In genomic region chr2:211673054-211673628, GRCh38 we compare ENCODE assay signal across 23 cellular contexts.
DNase-seq lines count a peak whose midpoint lies in the region; ATAC-seq and TF ChIP-seq lines count a peak whose summit lies in the region.
"Had no signal": no experiment of that assay in that cellular context is flagged by ENCODE, and none has a peak within 500 bp of the region (broad histone marks: within the 10 kb centered on the region; RNA-seq: fewer than 3 reads in every experiment).

No MANE protein-coding gene starts in this region.

- no peaks in the 10 kb centered on the region for H3K36me3 ChIP-seq in right atrium auricular region
- H3K36me3 ChIP-seq: BE2C, BLaER1 had no signal

- H3K9me3 ChIP-seq in right atrium auricular region = no peaks in the 10 kb centered on the region
- H3K9me3 ChIP-seq: BE2C, BLaER1 had no signal

- in situ Hi-C loops in GM13977 (cut with MboI; ENCODE audit: low pct_unique_long_range_greater_than_20kb, low sequenced_read_pairs, unreplicated experiment) = no loop called here

- H3K27me3 ChIP-seq in right atrium auricular region = no peaks in the 10 kb centered on the region
- H3K27me3 ChIP-seq: BE2C, BLaER1 had no signal

- peak; percentile 71 for ATAC-seq in Right ventricle myocardium superior (ENCODE audit: poor library complexity)
- ATAC-seq: GM12878 had no signal

- no peak for TF ChIP-seq CTCF in right atrium auricular region (IDR thresholded peaks at IDR 0.05)
- no peak for TF ChIP-seq CTCF in GM13977 (IDR thresholded peaks at IDR 0.05; ENCODE audit: extremely low read depth, insufficient read depth, missing control alignments)

- intact Hi-C loops in Right ventricle myocardium superior (cut with DNase I) = no loop called here

- H3K27ac ChIP-seq in right atrium auricular region = no peak overlapping the region
- H3K27ac ChIP-seq: BLaER1 had no signal

- DNase-seq in Right ventricle myocardium superior (no peak), right atrium auricular region (ENCODE audit: low spot score) (no peak), NCI-H446 treated with DMSO at 0.1 percent for 48 hours (lab: John Stamatoyannopoulos, UW) (peak; percentile 59), NCI-H69 (lab: John Stamatoyannopoulos, UW) (peak; percentile 18), anterior cingulate cortex (lab: John Stamatoyannopoulos, UW) (no peak), GM13977 (ENCODE audit: low spot score) (no peak)
- DNase-seq: 8988T; ACHN; BE2C; C1 segment of cervical spinal cord; CD4-positive, alpha-beta memory T cell; CD4-positive, CD25-positive, alpha-beta regulatory T cell; CD8-positive, alpha-beta memory T cell; COR-L47; DMS 273 treated with DMSO at 0.1 percent for 48 hours; DMS153; DMS53; DMS79; DND-41; EL; GDM1 had no signal

- no peaks in the 10 kb centered on the region for H3K4me1 ChIP-seq in right atrium auricular region
- H3K4me1 ChIP-seq: BLaER1 had no signal

- no peak overlapping the region for H3K4me3 ChIP-seq in right atrium auricular region
- H3K4me3 ChIP-seq: BLaER1, GM12878 had no signal

Comparison
In these comparisons a context has a peak if more than half of its experiments do, and no peak if none do; other contexts are left out.
1. DNase-seq: peak in NCI-H446 treated with DMSO at 0.1 percent for 48 hours (single experiment) and NCI-H69 (single experiment); none in Right ventricle myocardium superior (single experiment), right atrium auricular region (single experiment), anterior cingulate cortex (0 of 58) and GM13977 (single experiment).